8 cellular contexts compared by ENCODE assay signal in the genomic region with DNA sequence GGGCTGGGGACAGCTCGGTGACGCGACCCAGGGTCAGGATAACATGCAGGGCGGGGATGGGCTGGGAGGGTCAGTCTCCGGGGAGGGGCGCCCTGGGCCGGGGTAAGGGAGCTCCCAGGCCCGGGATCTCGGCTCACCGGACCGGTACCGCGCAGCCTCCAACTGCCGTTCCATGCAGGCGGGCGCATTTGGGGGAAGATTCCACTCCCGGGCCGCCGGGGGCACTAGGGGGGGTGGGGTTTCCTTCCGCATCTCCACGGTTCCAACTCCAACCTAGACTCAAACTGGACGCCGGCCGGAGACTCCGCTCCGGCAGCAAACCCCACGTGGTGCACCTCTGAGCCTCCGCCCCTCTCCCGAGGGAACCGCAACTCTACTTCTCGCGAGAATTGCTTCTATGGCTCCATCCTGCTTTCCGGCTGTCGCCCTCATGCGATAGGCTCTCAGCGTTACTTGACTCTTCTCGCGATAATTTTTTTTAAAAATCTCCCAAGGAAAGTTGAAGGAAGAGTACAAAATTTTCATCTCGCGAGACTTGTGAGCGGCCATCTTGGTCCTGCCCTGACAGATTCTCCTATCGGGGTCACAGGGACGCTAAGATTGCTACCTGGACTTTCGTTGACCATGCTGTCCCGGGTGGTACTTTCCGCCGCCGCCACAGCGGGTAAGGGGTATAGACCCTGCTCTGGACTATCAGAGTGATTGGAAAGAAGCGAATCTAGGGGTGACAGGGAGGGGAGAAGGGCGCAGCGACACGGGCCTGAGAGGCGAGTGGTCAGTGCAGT. TPM values are rescaled to one million over a fixed set of nuclear protein-coding genes. Genes with fewer than 3 reads are reported as not detected.
DNase-seq lines count a peak whose midpoint lies in the region; ATAC-seq and TF ChIP-seq lines count a peak whose summit lies in the region.

A gene with protein sequence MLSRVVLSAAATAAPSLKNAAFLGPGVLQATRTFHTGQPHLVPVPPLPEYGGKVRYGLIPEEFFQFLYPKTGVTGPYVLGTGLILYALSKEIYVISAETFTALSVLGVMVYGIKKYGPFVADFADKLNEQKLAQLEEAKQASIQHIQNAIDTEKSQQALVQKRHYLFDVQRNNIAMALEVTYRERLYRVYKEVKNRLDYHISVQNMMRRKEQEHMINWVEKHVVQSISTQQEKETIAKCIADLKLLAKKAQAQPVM (plus strand): TSS at position 547 of the 785 bp plus-strand sequence. CDS start 78 bp downstream, at position 625.
A gene (minus strand): TSS at position 339 of the 785 bp plus-strand sequence. CDS start 87 bp downstream, at position 252.

- no peaks in the 10 kb centered on the region for H3K27me3 Mint-ChIP-seq in dendritic cell treated with granulocyte-macrophage colony-stimulating factor and Interleukin-4, amounts not matched to agents 40 ng/mL and 50 ng/mL, for 4 days

- peak within 1 kb of the TSS; percentile 96 for H3K27ac ChIP-seq in C4-2B

- peaks cover 48% of the 10 kb centered on the region for H3K4me1 Mint-ChIP-seq in dendritic cell treated with granulocyte-macrophage colony-stimulating factor and Interleukin-4, amounts not matched to agents 40 ng/mL and 50 ng/mL, for 4 days (ENCODE audit: low read depth)

- peak within 1 kb of the TSS; percentile 98 for H3K27ac Mint-ChIP-seq in dendritic cell treated with granulocyte-macrophage colony-stimulating factor and Interleukin-4, amounts not matched to agents 40 ng/mL and 50 ng/mL, for 4 days

- peak within 1 kb of the TSS; percentile 100 for H3K4me3 Mint-ChIP-seq in dendritic cell treated with granulocyte-macrophage colony-stimulating factor and Interleukin-4, amounts not matched to agents 40 ng/mL and 50 ng/mL, for 4 days

- intact Hi-C loops in dendritic cell treated with granulocyte-macrophage colony-stimulating factor and Interleukin-4, amounts not matched to agents 40 ng/mL and 50 ng/mL, for 4 days (cut with micrococcal nuclease) = loop anchor here (1.0 to 2.0 kb wide), 3 partner anchors 22 to 306 kb away; a partner anchor contains a TSS

- ATAC-seq in GM19395 (IDR thresholded peaks at IDR 0.05; ENCODE audit: unreplicated experiment) (peak; percentile 92), HG03565 (IDR thresholded peaks at IDR 0.05; ENCODE audit: unreplicated experiment) (peak; percentile 96), left lobe of liver (peak; percentile 91)

- peak; percentile 98 for DNase-seq in NCI-H774 (lab: John Stamatoyannopoulos, UW)
- DNase-seq in activated CD4-positive, alpha-beta T cell treated with anti-CD3 and anti-CD28 coated beads, Interleukin-2, amount 50 U/mL, for 4 hours = peak; percentile 77 to 82
- DNase-seq in left lobe of liver (ENCODE audit: low spot score) = peak; percentile 97
- peak; percentile 89 for DNase-seq in stimulated activated CD4-positive, alpha-beta T cell treated with anti-CD3 and anti-CD28 coated beads, Interleukin-2, amount 100 ng/mL, for 4 hours (ENCODE audit: low read depth)

- no peak for TF ChIP-seq CTCF in C4-2B (conservative IDR thresholded peaks at IDR 0.05)

- H3K36me3 Mint-ChIP-seq in dendritic cell treated with granulocyte-macrophage colony-stimulating factor and Interleukin-4, amounts not matched to agents 40 ng/mL and 50 ng/mL, for 4 days (ENCODE audit: low read depth) = peaks cover 80% of the 10 kb centered on the region

- H3K9me3 Mint-ChIP-seq in dendritic cell treated with granulocyte-macrophage colony-stimulating factor and Interleukin-4, amounts not matched to agents 40 ng/mL and 50 ng/mL, for 4 days = no peaks in the 10 kb centered on the region

RNA-seq across cellular contexts. Expression of the first gene that starts in this region (rescaled TPM):
- total RNA-seq in left lobe of liver = 130 TPM

RNA-seq across cellular contexts. Expression of the second gene that starts in this region (rescaled TPM):
- 15.7 TPM for total RNA-seq in left lobe of liver

Comparison
In these comparisons a context has a peak if more than half of its experiments do, and no peak if none do; other contexts are left out.
1. Peak in every context shown above with its lines: DNase-seq, ATAC-seq and H3K27ac ChIP-seq.